8 cellular contexts compared by ENCODE assay signal in genomic region chr16:2874584-2875362, GRCh38.
A peak's percentile ranks its signal among the peaks of the same experiment; 100 is the strongest.
DNase-seq lines count a peak whose midpoint lies in the region; ATAC-seq and TF ChIP-seq lines count a peak whose summit lies in the region.

No MANE protein-coding gene starts in this region.

- no peaks in the 10 kb centered on the region for H3K4me1 Mint-ChIP-seq in memory B cell

- ATAC-seq in HG03354 (IDR thresholded peaks at IDR 0.05; ENCODE audit: poor library complexity, severe bottlenecking, unreplicated experiment), result peak; percentile 75
- peak; percentile 99 for ATAC-seq in memory B cell (ENCODE audit: low read depth)

- H3K27ac Mint-ChIP-seq in memory B cell, result no peak overlapping the region

- peaks cover 5% of the 10 kb centered on the region for H3K27me3 Mint-ChIP-seq in memory B cell

- H3K4me3 Mint-ChIP-seq in memory B cell, result no peak overlapping the region

- TF ChIP-seq CTCF in GM12874 (IDR thresholded peaks at IDR 0.05; ENCODE audit: insufficient read depth, low read depth, low read length), result peak; percentile 91

- H3K9me3 Mint-ChIP-seq in memory B cell, result peaks cover 1% of the 10 kb centered on the region

- peak; percentile 85 for DNase-seq in NCI-H82 (lab: John Stamatoyannopoulos, UW)
- peak; percentile 42 to 48 for DNase-seq in activated CD4-positive, alpha-beta T cell treated with anti-CD3 and anti-CD28 coated beads, Interleukin-2, amount 50 U/mL, for 4 hours
- peak; percentile 48 for DNase-seq in effector CD4-positive, alpha-beta T cell
- peak; percentile 50 to 54 for DNase-seq in memory B cell (ENCODE audit: low spot score in 2 of 2)
- peak; percentile 63 to 70 for DNase-seq in stimulated activated CD8-positive, alpha-beta memory T cell treated with anti-CD3 and anti-CD28 coated beads, Interleukin-15, amount 100 ng/mL, for 48 hours (ENCODE audit: low read depth in 2 of 2)
- no peak for DNase-seq in NCI-H1048 (lab: John Stamatoyannopoulos, UW)

- H3K36me3 Mint-ChIP-seq in memory B cell, result no peaks in the 10 kb centered on the region
